ENCODE assay signal across 8 cellular contexts in the genomic region with DNA sequence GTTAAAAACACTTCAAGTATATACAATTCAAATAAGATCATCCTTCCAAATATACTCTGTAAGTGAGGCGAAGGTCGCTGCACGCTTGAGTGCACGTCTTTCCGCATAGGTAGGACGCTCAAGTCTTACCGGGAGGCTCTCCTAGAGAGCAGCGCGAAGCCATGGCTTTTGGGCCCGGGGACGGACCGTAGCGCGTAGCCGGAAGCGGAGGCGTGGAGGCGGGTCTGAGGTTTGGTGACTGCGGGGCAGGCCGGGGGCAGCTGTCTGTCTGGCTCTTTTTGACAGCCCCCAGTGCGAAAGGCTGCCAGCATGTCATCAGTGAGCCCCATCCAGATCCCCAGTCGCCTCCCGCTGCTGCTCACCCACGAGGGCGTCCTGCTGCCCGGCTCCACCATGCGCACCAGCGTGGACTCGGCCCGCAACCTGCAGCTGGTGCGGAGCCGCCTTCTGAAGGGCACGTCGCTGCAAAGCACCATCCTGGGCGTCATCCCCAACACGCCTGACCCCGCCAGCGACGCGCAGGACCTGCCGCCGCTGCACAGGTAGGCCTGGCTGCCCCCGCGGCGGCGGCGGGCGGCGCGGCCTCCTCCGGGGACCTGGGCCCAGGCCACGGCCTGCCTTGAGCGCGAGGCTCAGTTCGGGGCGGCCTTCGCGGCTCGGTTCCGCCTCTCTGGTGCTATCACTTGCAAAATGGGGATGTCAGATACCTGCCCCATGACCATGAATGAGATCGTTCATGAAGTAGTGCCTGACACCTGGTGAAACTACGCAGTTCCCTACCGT. TPM values are rescaled to one million over a fixed set of nuclear protein-coding genes. Genes with fewer than 3 reads are reported as not detected.
DNase-seq lines count a peak whose midpoint lies in the region; ATAC-seq and TF ChIP-seq lines count a peak whose summit lies in the region.

A gene with protein sequence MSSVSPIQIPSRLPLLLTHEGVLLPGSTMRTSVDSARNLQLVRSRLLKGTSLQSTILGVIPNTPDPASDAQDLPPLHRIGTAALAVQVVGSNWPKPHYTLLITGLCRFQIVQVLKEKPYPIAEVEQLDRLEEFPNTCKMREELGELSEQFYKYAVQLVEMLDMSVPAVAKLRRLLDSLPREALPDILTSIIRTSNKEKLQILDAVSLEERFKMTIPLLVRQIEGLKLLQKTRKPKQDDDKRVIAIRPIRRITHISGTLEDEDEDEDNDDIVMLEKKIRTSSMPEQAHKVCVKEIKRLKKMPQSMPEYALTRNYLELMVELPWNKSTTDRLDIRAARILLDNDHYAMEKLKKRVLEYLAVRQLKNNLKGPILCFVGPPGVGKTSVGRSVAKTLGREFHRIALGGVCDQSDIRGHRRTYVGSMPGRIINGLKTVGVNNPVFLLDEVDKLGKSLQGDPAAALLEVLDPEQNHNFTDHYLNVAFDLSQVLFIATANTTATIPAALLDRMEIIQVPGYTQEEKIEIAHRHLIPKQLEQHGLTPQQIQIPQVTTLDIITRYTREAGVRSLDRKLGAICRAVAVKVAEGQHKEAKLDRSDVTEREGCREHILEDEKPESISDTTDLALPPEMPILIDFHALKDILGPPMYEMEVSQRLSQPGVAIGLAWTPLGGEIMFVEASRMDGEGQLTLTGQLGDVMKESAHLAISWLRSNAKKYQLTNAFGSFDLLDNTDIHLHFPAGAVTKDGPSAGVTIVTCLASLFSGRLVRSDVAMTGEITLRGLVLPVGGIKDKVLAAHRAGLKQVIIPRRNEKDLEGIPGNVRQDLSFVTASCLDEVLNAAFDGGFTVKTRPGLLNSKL (plus strand): TSS at position 221 of the 783 bp plus-strand sequence. CDS start 89 bp downstream, at position 310.

- H3K9me3 ChIP-seq in duodenal mucosa (ENCODE audit: control insufficient read depth in 1 of 2, low read length in 2 of 2): no peaks in the 10 kb centered on the region

- H3K9me3 Mint-ChIP-seq in activated CD4-positive, alpha-beta memory T cell treated with anti-CD3 and anti-CD28 coated beads, Interleukin-2, amount 10 ng/mL, durations not matched to agents 7 days and 5 days: peaks cover 6% of the 10 kb centered on the region

- 1% methylated on average over 40 to 43 of the region's 63 CpGs for WGBS in lower leg skin, 2 donors

- no peaks in the 10 kb centered on the region for H3K27me3 Mint-ChIP-seq in activated CD4-positive, alpha-beta memory T cell treated with anti-CD3 and anti-CD28 coated beads, Interleukin-2, amount 10 ng/mL, durations not matched to agents 7 days and 5 days

- H3K4me3 ChIP-seq in duodenal mucosa (ENCODE audit: low read depth in 1 of 2, low read length in 2 of 2) (peak within 1 kb of the TSS; percentile 97 to 98), lower leg skin (ENCODE audit: low read depth, poor library complexity, severe bottlenecking) (peak within 1 kb of the TSS; percentile 81)

- intact Hi-C loops in lower leg skin (cut with DNase I; ENCODE audit: low total_unique reads): no loop called here

- no peaks in the 10 kb centered on the region for H3K36me3 ChIP-seq in duodenal mucosa (ENCODE audit: control insufficient read depth in 1 of 2, insufficient read depth in 2 of 2, low read length in 2 of 2)

- peaks cover 32% of the 10 kb centered on the region for H3K4me1 Mint-ChIP-seq in activated CD4-positive, alpha-beta memory T cell treated with anti-CD3 and anti-CD28 coated beads, Interleukin-2, amount 10 ng/mL, durations not matched to agents 7 days and 5 days

- H3K27ac Mint-ChIP-seq in activated CD4-positive, alpha-beta memory T cell treated with anti-CD3 and anti-CD28 coated beads, Interleukin-2, amount 10 ng/mL, durations not matched to agents 7 days and 5 days: peak within 1 kb of the TSS; percentile 81

- H3K27me3 ChIP-seq in duodenal mucosa (ENCODE audit: control insufficient read depth in 1 of 2, insufficient read depth in 2 of 2, low read length in 2 of 2): no peaks in the 10 kb centered on the region

- DNase-seq in CD1c-positive myeloid dendritic cell (ENCODE audit: extremely low spot score): peak; percentile 95
- DNase-seq in NCI-H82 (lab: John Stamatoyannopoulos, UW): peak; percentile 91
- peak; percentile 93 for DNase-seq in activated CD4-positive, alpha-beta memory T cell treated with anti-CD3 and anti-CD28 coated beads, Interleukin-2, amount 10 ng/mL, durations not matched to agents 7 days and 5 days
- peak; percentile 86 to 97 for DNase-seq in lower leg skin (ENCODE audit: low spot score in 2 of 2)
- DNase-seq in stimulated activated CD4-positive, alpha-beta T cell treated with anti-CD3 and anti-CD28 coated beads, Interleukin-4, amount 100 ng/mL, for 4 hours: peak; percentile 90 to 91

- peak within 1 kb of the TSS; percentile 87 for H3K4me3 Mint-ChIP-seq in activated CD4-positive, alpha-beta memory T cell treated with anti-CD3 and anti-CD28 coated beads, Interleukin-2, amount 10 ng/mL, durations not matched to agents 7 days and 5 days

- TF ChIP-seq CTCF in lower leg skin (IDR thresholded peaks at IDR 0.05): no peak

- peak within 1 kb of the TSS; percentile 92 for H3K27ac ChIP-seq in duodenal mucosa (ENCODE audit: low read depth, low read length)

- TF ChIP-seq POLR2A in lower leg skin (IDR thresholded peaks at IDR 0.05): no peak

- peaks cover 9% of the 10 kb centered on the region for H3K36me3 Mint-ChIP-seq in activated CD4-positive, alpha-beta memory T cell treated with anti-CD3 and anti-CD28 coated beads, Interleukin-2, amount 10 ng/mL, durations not matched to agents 7 days and 5 days (ENCODE audit: low read depth)

- peak; percentile 99 for ATAC-seq in GM19395 (IDR thresholded peaks at IDR 0.05; ENCODE audit: unreplicated experiment)
- peak; percentile 91 for ATAC-seq in HG03565 (IDR thresholded peaks at IDR 0.05; ENCODE audit: unreplicated experiment)

- POLR2A ChIA-PET in activated CD4-positive, alpha-beta memory T cell treated with anti-CD3 and anti-CD28 coated beads, Interleukin-2, amount 10 ng/mL, durations not matched to agents 7 days and 5 days (lab: Charles Lee): interaction anchor here (0.7 to 2.7 kb wide), 7 partner anchors 9 to 1101 kb away, joined by 3 to 13 read pairs (median 5); a partner anchor contains a TSS

- peak within 1 kb of the TSS; percentile 97 for H3K9ac ChIP-seq in duodenal mucosa (ENCODE audit: low read depth in 1 of 2, low read length in 2 of 2)

- CTCF ChIA-PET in activated CD4-positive, alpha-beta memory T cell treated with anti-CD3 and anti-CD28 coated beads, Interleukin-2, amount 10 ng/mL, durations not matched to agents 7 days and 5 days (lab: Charles Lee): interaction anchor here (0.6 to 2.7 kb wide), 3 partner anchors 11 to 379 kb away, joined by 3 to 13 read pairs (median 4); no protein-coding TSS in a partner anchor

- peaks cover 24 to 32% of the 10 kb centered on the region in 2 donors for H3K4me1 ChIP-seq in duodenal mucosa (ENCODE audit: control insufficient read depth in 1 of 2, insufficient read depth in 2 of 2, low read length in 2 of 2)

RNA-seq across cellular contexts. Expression of the gene that starts here (rescaled TPM):
- total RNA-seq in activated CD4-positive, alpha-beta memory T cell treated with anti-CD3 and anti-CD28 coated beads, Interleukin-2, amount 10 ng/mL, durations not matched to agents 7 days and 5 days: 10 to 100 TPM; 50.4 to 52.1 TPM
- total RNA-seq in lower leg skin: 10 to 100 TPM; 37.3 to 52.0 (median 47.0) TPM

Comparison
In these comparisons a context has a peak if more than half of its experiments do, and no peak if none do; other contexts are left out.
1. Peak in every context shown above with its lines: DNase-seq, ATAC-seq, H3K4me3 ChIP-seq and H3K27ac ChIP-seq.